Comparison of ENCODE assay signal across 18 cellular contexts in genomic region chr21:34061983-34062382, GRCh38. TPM values are rescaled to one million over a fixed set of nuclear protein-coding genes. Genes with fewer than 3 reads are reported as not detected.
DNase-seq lines count a peak whose midpoint lies in the region; ATAC-seq, FAIRE-seq and TF ChIP-seq lines count a peak whose summit lies in the region.
"Had no signal": no experiment of that assay in that cellular context is flagged by ENCODE, and none has a peak within 500 bp of the region (broad histone marks: within the 10 kb centered on the region; RNA-seq: fewer than 3 reads in every experiment).

No MANE protein-coding gene starts in this region.

- H3K4me3 ChIP-seq in DOHH2 (ENCODE audit: low read length): no peak overlapping the region
- H3K4me3 ChIP-seq in NB4 (ENCODE audit: low read depth, low read length): no peak overlapping the region
- no peak overlapping the region for H3K4me3 ChIP-seq in bronchial epithelial cell (ENCODE audit: low read depth, low read length)
- H3K4me3 ChIP-seq: SJSA1 had no signal

- TF ChIP-seq POLR2A in NB4 (IDR thresholded peaks at IDR 0.05; ENCODE audit: extremely low read depth, insufficient read length): no peak

- no peaks in the 10 kb centered on the region for H3K9me3 ChIP-seq in DOHH2 (ENCODE audit: control insufficient read depth, insufficient read depth, low read length)
- H3K9me3 ChIP-seq: SJSA1 had no signal

- H4K20me1 ChIP-seq in DOHH2 (ENCODE audit: control insufficient read depth, insufficient read depth, low read depth, low read length): no peaks in the 10 kb centered on the region

- no peak for TF ChIP-seq CTCF in DOHH2 (IDR thresholded peaks at IDR 0.05; ENCODE audit: low read depth, low read length, poor library complexity, severe bottlenecking)
- TF ChIP-seq CTCF in NB4 (IDR thresholded peaks at IDR 0.05; ENCODE audit: low read depth, low read length): no peak
- TF ChIP-seq CTCF in bronchial epithelial cell (IDR thresholded peaks at IDR 0.05; ENCODE audit: insufficient read depth, low read length, severe bottlenecking): no peak

- no peaks in the 10 kb centered on the region for H3K27me3 ChIP-seq in DOHH2 (ENCODE audit: control insufficient read depth, low read length)
- H3K27me3 ChIP-seq in bronchial epithelial cell (ENCODE audit: control insufficient read depth, insufficient read depth, low read length): no peaks in the 10 kb centered on the region
- H3K27me3 ChIP-seq: brain microvascular endothelial cell, SJSA1 had no signal

- no peak overlapping the region for H3K27ac ChIP-seq in DOHH2 (ENCODE audit: low read depth, low read length)
- H3K27ac ChIP-seq: brain microvascular endothelial cell, C4-2B, SJSA1 had no signal

- no peaks in the 10 kb centered on the region for H3F3A ChIP-seq in DOHH2 (ENCODE audit: control insufficient read depth, insufficient read depth)

- ATAC-seq in GM18502 (IDR thresholded peaks at IDR 0.05; ENCODE audit: poor library complexity, unreplicated experiment): no peak
- no peak for ATAC-seq in HG03565 (IDR thresholded peaks at IDR 0.05; ENCODE audit: unreplicated experiment)

- H3K36me3 ChIP-seq in DOHH2 (ENCODE audit: control insufficient read depth, low read length): no peaks in the 10 kb centered on the region
- no peaks in the 10 kb centered on the region for H3K36me3 ChIP-seq in bronchial epithelial cell (ENCODE audit: control insufficient read depth, insufficient read depth, low read length)
- H3K36me3 ChIP-seq: brain microvascular endothelial cell, SJSA1 had no signal

- DNase-seq in A172 (ENCODE audit: low spot score) (peak; percentile 39), NB4 (ENCODE audit: low read depth) (peak; percentile 41), bronchial epithelial cell (ENCODE audit: low read depth) (peak; percentile 51), islet precursor cell (no peak), cerebellar cortex (ENCODE audit: low spot score) (no peak)
- DNase-seq: activated gamma-delta T cell treated with Interleukin-2 at 50 U/mL for 16 hours; brain microvascular endothelial cell; effector memory CD4-positive, alpha-beta T cell; naive B cell; NCI-H1436 treated with DMSO at 0.1 percent for 48 hours; NCI-H526 treated with DMSO at 0.1 percent for 48 hours; retina; stimulated activated CD4-positive, alpha-beta T cell treated with anti-CD3 and anti-CD28 coated beads, Interleukin-4, amount 100 ng/mL, for 4 hours had no signal

- H3K9me2 ChIP-seq in DOHH2 (replicated peaks; ENCODE audit: control insufficient read depth, low read length): no peaks in the 10 kb centered on the region

- H3K4me1 ChIP-seq in DOHH2 (ENCODE audit: control insufficient read depth, low read length): 0 out of 2 replicates have a peak, but pooled peaks cover 3% of the 10 kb centered on the region

- H3K79me2 ChIP-seq in DOHH2 (ENCODE audit: control insufficient read depth, low read length): no peaks in the 10 kb centered on the region

- FAIRE-seq in bronchial epithelial cell (lab: Jason Lieb, UNC): no peak

- H3K4me2 ChIP-seq in DOHH2 (ENCODE audit: low read length): peak overlapping the region; percentile 26; the same call in 1 of the 2 replicates

RNA-seq across cellular contexts. Expression of gene MRPS6, which starts 11.4 kb away (rescaled TPM):
- total RNA-seq in A172 (2014; rRNA removed; shearing (Covaris generic)): 55.4 and 62.2 TPM in 2 replicates
- 12.0 and 14.2 TPM in 2 replicates for total RNA-seq in bronchial epithelial cell

RNA-seq across cellular contexts. Expression of gene SLC5A3, which starts 11.4 kb away (rescaled TPM):
- total RNA-seq in A172 (2014; rRNA removed; shearing (Covaris generic)): 21.7 and 22.6 TPM in 2 replicates
- total RNA-seq in bronchial epithelial cell: 24.1 and 34.0 TPM in 2 replicates

Comparison
In these comparisons a context has a peak if more than half of its experiments do, and no peak if none do; other contexts are left out.
1. DNase-seq: peak in A172 (single experiment), NB4 (single experiment) and bronchial epithelial cell (single experiment); none in islet precursor cell (single experiment) and cerebellar cortex (single experiment).